15 cellular contexts compared by ENCODE assay signal in the genomic region with DNA sequence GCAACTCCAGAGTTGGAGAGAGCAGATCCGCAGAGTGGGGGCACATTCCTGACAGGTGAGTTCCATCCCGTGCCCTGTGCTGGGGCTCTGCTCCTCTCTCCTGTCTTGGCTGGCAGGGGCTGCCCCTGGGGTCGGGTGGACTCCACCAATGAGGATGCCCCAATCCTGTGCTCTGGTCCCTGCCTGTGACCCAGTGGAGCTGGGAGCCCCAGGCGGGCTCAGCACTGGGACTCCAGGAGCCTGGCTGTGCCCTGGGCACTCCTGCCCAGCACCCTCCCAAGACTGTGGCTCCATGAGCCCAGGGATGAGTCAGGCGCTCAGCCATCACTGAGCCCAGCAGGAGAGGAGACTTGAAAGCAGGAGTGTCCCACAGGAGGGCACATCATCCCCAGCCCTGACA. TPM values are rescaled to one million over a fixed set of nuclear protein-coding genes. Genes with fewer than 3 reads are reported as not detected.
DNase-seq lines count a peak whose midpoint lies in the region; ATAC-seq and TF ChIP-seq lines count a peak whose summit lies in the region.
"Had no signal": no experiment of that assay in that cellular context is flagged by ENCODE, and none has a peak within 500 bp of the region (broad histone marks: within the 10 kb centered on the region; RNA-seq: fewer than 3 reads in every experiment).

No MANE protein-coding gene starts in this region.

- H3K4me2 ChIP-seq in osteoblast (ENCODE audit: insufficient read depth, low read length), result no peak overlapping the region

- H3K9me3 Mint-ChIP-seq in CD8-positive, alpha-beta T cell, result no peaks in the 10 kb centered on the region

- no peak overlapping the region for H3K4me3 Mint-ChIP-seq in CD8-positive, alpha-beta T cell

- CTCF ChIA-PET in CD8-positive, alpha-beta T cell (lab: Charles Lee), result interaction anchor here (1.1 to 1.2 kb wide), 2 partner anchors 21 to 26 kb away, joined by 3 read pairs; no protein-coding TSS in a partner anchor

- H3K79me2 ChIP-seq in osteoblast (ENCODE audit: insufficient read depth, low read length), result no peaks in the 10 kb centered on the region

- no peak overlapping the region for H2AFZ ChIP-seq in osteoblast (ENCODE audit: low read length)

- H3K36me3 Mint-ChIP-seq in CD8-positive, alpha-beta T cell, result peaks cover 47% of the 10 kb centered on the region

- intact Hi-C loops in CD8-positive, alpha-beta T cell (cut with DNase I, micrococcal nuclease), result no loop called here

- H3K36me3 ChIP-seq in CD8-positive, alpha-beta T cell (ENCODE audit: insufficient read depth, low read length), result peaks cover 5% of the 10 kb centered on the region
- no peaks in the 10 kb centered on the region for H3K36me3 ChIP-seq in MG63
- H3K36me3 ChIP-seq in osteoblast (ENCODE audit: insufficient read depth, low read length), result no peaks in the 10 kb centered on the region
- H3K36me3 ChIP-seq: right lobe of liver had no signal

- no peaks in the 10 kb centered on the region for H3K27me3 ChIP-seq in CD8-positive, alpha-beta T cell (ENCODE audit: insufficient read depth, low read length)
- H3K27me3 ChIP-seq in MG63, result no peaks in the 10 kb centered on the region
- H3K27me3 ChIP-seq in osteoblast (ENCODE audit: insufficient read depth, low read length), result no peaks in the 10 kb centered on the region
- H3K27me3 ChIP-seq: right lobe of liver had no signal

- TF ChIP-seq CTCF in CD8-positive, alpha-beta T cell (IDR thresholded peaks at IDR 0.05), result no peak
- no peak for TF ChIP-seq CTCF in osteoblast (IDR thresholded peaks at IDR 0.05; ENCODE audit: extremely low read depth, low read depth, low read length)

- peaks cover 50% of the 10 kb centered on the region for H3K4me1 ChIP-seq in CD8-positive, alpha-beta T cell (ENCODE audit: insufficient read depth, low read length)
- peaks cover 14% of the 10 kb centered on the region for H3K4me1 ChIP-seq in osteoblast (ENCODE audit: insufficient read depth, low read length)

- no peak overlapping the region for H3K27ac ChIP-seq in CD8-positive, alpha-beta T cell (ENCODE audit: low read depth, low read length)
- H3K27ac ChIP-seq in osteoblast (ENCODE audit: low read depth, low read length), result peak overlapping the region; percentile 51
- H3K27ac ChIP-seq: right lobe of liver had no signal

- no peak for DNase-seq in CD8-positive, alpha-beta T cell
- DNase-seq in MG63, result peak; percentile 28
- no peak for DNase-seq in osteoblast (ENCODE audit: insufficient read length, low spot score, missing footprints)
- DNase-seq in NCI-H146 (lab: John Stamatoyannopoulos, UW), result no peak
- no peak for DNase-seq in ecto neural progenitor cell (ENCODE audit: low spot score)
- DNase-seq: activated CD4-positive, alpha-beta T cell treated with anti-CD3 and anti-CD28 coated beads for 1 hour; glutamatergic neuron; H7; NCI-H2171; NK-92 treated with Interleukin-12 subunit alpha and Interleukin-12 subunit beta, amount 100 ng/mL, for 24 hours; right lobe of liver; SW 1271 had no signal

- no peaks in the 10 kb centered on the region for H4K20me1 ChIP-seq in osteoblast (ENCODE audit: insufficient read depth, low read length)

- H3K4me3 ChIP-seq in CD8-positive, alpha-beta T cell (ENCODE audit: low read depth, low read length), result no peak overlapping the region
- H3K4me3 ChIP-seq in MG63, result no peak overlapping the region
- H3K4me3 ChIP-seq in osteoblast (ENCODE audit: insufficient read depth, low read length), result no peak overlapping the region
- H3K4me3 ChIP-seq: right lobe of liver had no signal

- peaks cover 76% of the 10 kb centered on the region for H3K4me1 Mint-ChIP-seq in CD8-positive, alpha-beta T cell (ENCODE audit: low read depth)

- POLR2A ChIA-PET in CD8-positive, alpha-beta T cell (lab: Charles Lee), result no interaction called here

- H3K9me3 ChIP-seq in CD8-positive, alpha-beta T cell (ENCODE audit: low read length), result no peaks in the 10 kb centered on the region
- H3K9me3 ChIP-seq in MG63 (no peaks in the 10 kb centered on the region), osteoblast (ENCODE audit: low read depth, low read length) (no peaks in the 10 kb centered on the region)
- H3K9me3 ChIP-seq: right lobe of liver had no signal

- peak overlapping the region; percentile 74 for H3K27ac Mint-ChIP-seq in CD8-positive, alpha-beta T cell

- H3K27me3 Mint-ChIP-seq in CD8-positive, alpha-beta T cell (ENCODE audit: low read depth), result no peaks in the 10 kb centered on the region

- no peak for ATAC-seq in CD8-positive, alpha-beta T cell
- peak; percentile 11 for ATAC-seq in esophagus mucosa
- ATAC-seq in HG03135 (IDR thresholded peaks at IDR 0.05; ENCODE audit: unreplicated experiment), result no peak
- ATAC-seq in HG03159 (IDR thresholded peaks at IDR 0.05; ENCODE audit: unreplicated experiment), result no peak

RNA-seq across cellular contexts. Expression of a gene that starts 53.9 kb away (rescaled TPM):
- total RNA-seq in CD8-positive, alpha-beta T cell, result 10 to 100 TPM; 67.9 to 70.7 TPM
- not detected in 2 replicates for total RNA-seq in MG63 (2014; rRNA removed; shearing (Covaris generic); ENCODE audit: low replicate concordance)
- 25.5 TPM for total RNA-seq in esophagus mucosa
- total RNA-seq in osteoblast, result 1.5 and 2.2 TPM in 2 replicates
